ENCODE assay signal across 10 cellular contexts in genomic region chr13:35475960-35476943, GRCh38. TPM values are rescaled to one million over a fixed set of nuclear protein-coding genes. Genes with fewer than 3 reads are reported as not detected.
A peak's percentile ranks its signal among the peaks of the same experiment; 100 is the strongest.
DNase-seq lines count a peak whose midpoint lies in the region; ATAC-seq, FAIRE-seq and TF ChIP-seq lines count a peak whose summit lies in the region.
"Had no signal": no experiment of that assay in that cellular context is flagged by ENCODE, and none has a peak within 500 bp of the region (broad histone marks: within the 10 kb centered on the region; RNA-seq: fewer than 3 reads in every experiment).

TSS of gene MAB21L1 (minus strand) at chr13:35476689. CDS start at chr13:35476138, 551 bp downstream.

- 77% methylated on average over 35 of the region's 35 CpGs for WGBS in HepG2 (ENCODE audit: low lambda C conversion rate)

- peak within 1 kb of the TSS; percentile 50 for H3K4me2 ChIP-seq in HepG2 (ENCODE audit: low read depth, low read length)

- no peak within 1 kb of the TSS for H3K9ac ChIP-seq in HepG2 (ENCODE audit: insufficient read depth, low read depth, low read length)
- H3K9ac ChIP-seq in subcutaneous abdominal adipose tissue (ENCODE audit: low read length in 5 of 5): peak within 1 kb of the TSS; percentile 68 to 93 (median 79)

- no TSS peak for BruUV-seq in HepG2 (replicated peaks; lab: Mats Ljungman, UMichigan)

- POLR2A ChIA-PET in HepG2 (lab: Yijun Ruan, JAX): no interaction called here

- no peak for TF ChIP-seq CTCF in coronary artery (IDR thresholded peaks at IDR 0.05)
- TF ChIP-seq CTCF in HepG2 (CRISPR knock-in tag; IDR thresholded peaks at IDR 0.05): no peak

- peak within 1 kb of the TSS in 1 of 2 donors; percentile 52 for H3K27ac ChIP-seq in coronary artery
- no peak within 1 kb of the TSS for H3K27ac ChIP-seq in HepG2 (ENCODE audit: extremely low read length, insufficient read depth, low read length)
- peak within 1 kb of the TSS; percentile 90 for H3K27ac ChIP-seq in subcutaneous abdominal adipose tissue (ENCODE audit: low read depth, low read length)

- H3K4me1 ChIP-seq in HepG2 (ENCODE audit: insufficient read depth, low read length): no peaks in the 10 kb centered on the region
- peaks cover 0 to 36% (median 29%) of the 10 kb centered on the region in 5 donors for H3K4me1 ChIP-seq in subcutaneous abdominal adipose tissue (ENCODE audit: control insufficient read depth in 5 of 5, insufficient read depth in 5 of 5, low read length in 5 of 5)

- H3K27me3 ChIP-seq in HepG2 (ENCODE audit: control insufficient read depth in 1 of 2, insufficient read depth in 2 of 2, low read length in 2 of 2): no peaks in the 10 kb centered on the region; a peak in 1 of 5 replicates
- H3K27me3 ChIP-seq in subcutaneous abdominal adipose tissue (ENCODE audit: control insufficient read depth in 5 of 5, insufficient read depth in 4 of 5, low read length in 5 of 5): peaks cover 0 to 2% (median 0%) of the 10 kb centered on the region in 5 donors

- no peaks in the 10 kb centered on the region for H4K20me1 ChIP-seq in HepG2 (ENCODE audit: insufficient read depth, low read length)

- H3K79me2 ChIP-seq in HepG2 (ENCODE audit: insufficient read depth, low read length): no peaks in the 10 kb centered on the region

- H3K4me3 ChIP-seq in coronary artery (peak within 1 kb of the TSS; percentile 74), HepG2 (replicated peaks in 1 of 3; ENCODE audit: insufficient read depth in 1 of 3, low read depth in 2 of 3, low read length in 3 of 3) (peak within 1 kb of the TSS in 2 of 3 experiments; percentile 34 to 59; a peak in 4 of 6 replicates), subcutaneous abdominal adipose tissue (ENCODE audit: low read depth in 1 of 5, low read length in 5 of 5) (peak within 1 kb of the TSS; percentile 92 to 99 (median 96))

- no peaks in the 10 kb centered on the region for H3K36me3 ChIP-seq in HepG2 (replicated peaks in 1 of 2; ENCODE audit: control insufficient read depth in 1 of 2, insufficient read depth in 2 of 2, low read length in 2 of 2)
- no peaks in the 10 kb centered on the region for H3K36me3 ChIP-seq in subcutaneous abdominal adipose tissue (ENCODE audit: control insufficient read depth in 5 of 5, insufficient read depth in 5 of 5, low read length in 5 of 5)

- no peak for TF ChIP-seq POLR2A in HepG2 (IDR thresholded peaks at IDR 0.05; ENCODE audit: insufficient read depth in 1 of 2, low read depth in 2 of 2, low read length in 2 of 2)

- TF ChIP-seq EP300 in HepG2 (IDR thresholded peaks at IDR 0.05; ENCODE audit: low read depth in 2 of 2, low read length in 2 of 2) (no peak), HepG2 (CRISPR knock-in tag; IDR thresholded peaks at IDR 0.05; ENCODE audit: borderline replicate concordance) (no peak)

- no peak for TF ChIP-seq RAD21 in HepG2 (CRISPR knock-in tag; IDR thresholded peaks at IDR 0.05)

- intact Hi-C loops in HepG2 (cut with micrococcal nuclease; ENCODE audit: unreplicated experiment): no loop called here

- in situ Hi-C loops in HepG2 (cut with HindIII; ENCODE audit: extremely low pct_ligation_motif_present, low pct_unique_long_range_greater_than_20kb): no loop called here

- ATAC-seq in HepG2: no peak
- ATAC-seq in GM19452 (IDR thresholded peaks at IDR 0.05; ENCODE audit: unreplicated experiment): no peak

- CTCF ChIA-PET in HepG2 (lab: Yijun Ruan, JAX; ENCODE audit: low intra/inter-chr PET ratio, low total read pairs): no interaction called here

- DNase-seq in NOMO-1 treated with DMSO at 0.1 percent for 48 hours (lab: John Stamatoyannopoulos, UW; ENCODE audit: unreplicated experiment): peak; percentile 38
- no peak for DNase-seq in NOMO-1 treated with dmso at 0.1 percent for 144 hours (lab: John Stamatoyannopoulos, UW; ENCODE audit: unreplicated experiment)
- DNase-seq in NCI-H82 treated with DMSO at 0.1 percent for 48 hours (lab: John Stamatoyannopoulos, UW; ENCODE audit: unreplicated experiment): peak; percentile 99
- no peak for DNase-seq in coronary artery (ENCODE audit: low spot score)
- DNase-seq in HepG2 (ENCODE audit: low spot score): no peak
- DNase-seq in NCI-H446 (lab: John Stamatoyannopoulos, UW): no peak

- no peak for FAIRE-seq in HepG2 (lab: Jason Lieb, UNC)
- FAIRE-seq: A204.1, TTC549 had no signal

- H3K9me3 ChIP-seq in HepG2 (ENCODE audit: low read length) (no peaks in the 10 kb centered on the region), subcutaneous abdominal adipose tissue (ENCODE audit: control insufficient read depth in 5 of 5, low read length in 5 of 5) (no peaks in the 10 kb centered on the region)

- no peak within 1 kb of the TSS for H2AFZ ChIP-seq in HepG2 (ENCODE audit: low read length)

TF ChIP-seq in HepG2, 621 proteins besides CTCF, POLR2A, EP300 and RAD21:
- TF ChIP-seq SOX6 (IDR thresholded peaks at IDR 0.05): no peak
- no peak for TF ChIP-seq SOX6 (CRISPR knock-in tag; IDR thresholded peaks at IDR 0.05)
- TF ChIP-seq SRY (CRISPR knock-in tag; IDR thresholded peaks at IDR 0.05): no peak
- TF ChIP-seq REL (CRISPR knock-in tag; conservative IDR thresholded peaks at IDR 0.05): no peak
- TF ChIP-seq DRAP1 (CRISPR knock-in tag; IDR thresholded peaks at IDR 0.05): no peak
- no peak for TF ChIP-seq GABPA (IDR thresholded peaks at IDR 0.05; ENCODE audit: low read depth, low read length)
- TF ChIP-seq GABPA (CRISPR knock-in tag; IDR thresholded peaks at IDR 0.05; ENCODE audit: low read depth): no peak

RNA-seq across cellular contexts. Expression of gene MAB21L1, which starts in this region (rescaled TPM):
- not detected in 2 replicates for total RNA-seq in HepG2 (2016; rRNA removed; fragmentation: Illumina TruSeq; extraction: Trizol)
- total RNA-seq in HepG2 (2016; cell fraction: cytosol; rRNA removed; fragmentation: Illumina TruSeq; extraction: Trizol; ENCODE audit: low read depth): not detected in 2 replicates
- not detected in 2 replicates for total RNA-seq in HepG2 (2016; cell fraction: insoluble cytoplasmic fraction; rRNA removed; fragmentation: Illumina TruSeq; extraction: Trizol)
- not detected in 2 replicates for total RNA-seq in HepG2 (2016; cell fraction: membrane; rRNA removed; fragmentation: Illumina TruSeq; extraction: Trizol)
- total RNA-seq in HepG2 (2016; cell fraction: nucleus; rRNA removed; fragmentation: Illumina TruSeq; extraction: Trizol): not detected in 2 replicates
- polyA plus RNA-seq in HepG2 (2011; rRNA removed): not detected in 2 replicates
- polyA plus RNA-seq in HepG2 (2011; cell fraction: cytosol; rRNA removed): not detected in 2 replicates
- polyA plus RNA-seq in HepG2 (2011; cell fraction: nucleus; rRNA removed): not detected in 2 replicates
- polyA plus RNA-seq in HepG2 (2012): 0.04 TPM in 1 of 2 replicates, not detected in the other
- polyA plus RNA-seq in HepG2 (2016; cell fraction: cytosol; fragmentation: Illumina TruSeq; extraction: Trizol; ENCODE audit: low read depth): not detected in 2 replicates
- polyA plus RNA-seq in HepG2 (2016; cell fraction: insoluble cytoplasmic fraction; fragmentation: Illumina TruSeq; extraction: Trizol; ENCODE audit: low read depth): not detected in 2 replicates
- polyA plus RNA-seq in HepG2 (2016; cell fraction: membrane; fragmentation: Illumina TruSeq; extraction: Trizol; ENCODE audit: low read depth): not detected in 2 replicates
- not detected in 2 replicates for polyA plus RNA-seq in HepG2 (2016; cell fraction: nucleus; fragmentation: Illumina TruSeq; extraction: Trizol; ENCODE audit: insufficient read depth, low read depth)
- polyA minus RNA-seq in HepG2 (2011; rRNA and poly(A)+ RNA removed; ENCODE audit: low replicate concordance): not detected in 2 replicates
- not detected in 2 replicates for polyA minus RNA-seq in HepG2 (2011; cell fraction: cytosol; rRNA and poly(A)+ RNA removed)
- not detected in 2 replicates for polyA minus RNA-seq in HepG2 (2011; cell fraction: nucleus; rRNA and poly(A)+ RNA removed)

Comparison
In these comparisons a context has a peak if more than half of its experiments do, and no peak if none do; other contexts are left out.
1. DNase-seq: peak in NOMO-1 treated with DMSO at 0.1 percent for 48 hours (single experiment) and NCI-H82 treated with DMSO at 0.1 percent for 48 hours (single experiment); none in NOMO-1 treated with dmso at 0.1 percent for 144 hours (single experiment), coronary artery (single experiment), HepG2 (single experiment) and NCI-H446 (0 of 2).
2. Peak in every context shown above with its lines, with median percentiles within 50 percentile points of each other: H3K4me3 ChIP-seq.